ENCODE assay signal across 2 cellular contexts in genomic region chr17:18033442-18034099, GRCh38.
A peak's percentile ranks its signal among the peaks of the same experiment; 100 is the strongest.
TF ChIP-seq lines count a peak whose summit lies in the region.

No MANE protein-coding gene starts in this region.

TF ChIP-seq in HEK293, 187 proteins besides CTCF, POLR2A, EP300 and RAD21 (continued from another document and continues in another):
- 0 out of 2 replicates have a peak, but pooled peaks have one; percentile 54 for TF ChIP-seq ZNF362 (tag by site-specific recombination; IDR thresholded peaks at IDR 0.05)
- TF ChIP-seq ZNF692 (tag by site-specific recombination; IDR thresholded peaks at IDR 0.05), result no peak
- TF ChIP-seq ZSCAN30 (tag by site-specific recombination; IDR thresholded peaks at IDR 0.05), result peak; percentile 69; the same call in 1 of the 2 replicates
- peak; percentile 98 for TF ChIP-seq ZNF654 (tag by site-specific recombination; IDR thresholded peaks at IDR 0.05; ENCODE audit: low read depth)
- peak; percentile 49 for TF ChIP-seq ZNF518A (tag by site-specific recombination; conservative IDR thresholded peaks at IDR 0.05; ENCODE audit: low read depth)
- TF ChIP-seq ZNF76 (tag by site-specific recombination; IDR thresholded peaks at IDR 0.05; ENCODE audit: borderline replicate concordance, low read depth), result peak; percentile 56; the same call in 1 of the 2 replicates
- TF ChIP-seq ZNF639 (tag by site-specific recombination; IDR thresholded peaks at IDR 0.05), result no peak
- TF ChIP-seq ZNF23 (tag by site-specific recombination; IDR thresholded peaks at IDR 0.05; ENCODE audit: borderline replicate concordance), result no peak
- peak; percentile 24 for TF ChIP-seq ZNF335 (tag by site-specific recombination; conservative IDR thresholded peaks at IDR 0.05)
- TF ChIP-seq ZBTB11 (tag by site-specific recombination; conservative IDR thresholded peaks at IDR 0.05; ENCODE audit: low read depth), result peak; percentile 39; the same call in 1 of the 2 replicates

TF ChIP-seq in K562, 482 proteins besides CTCF, POLR2A, EP300 and RAD21 (continues in another document):
- no peak for TF ChIP-seq YY1 (IDR thresholded peaks at IDR 0.05; ENCODE audit: borderline replicate concordance in 1 of 3, control insufficient read depth in 1 of 3, extremely low read depth in 1 of 3, insufficient read depth in 3 of 3, insufficient read length in 1 of 3, insufficient replicate concordance in 2 of 3, low read depth in 1 of 3, low read length in 2 of 3)
- TF ChIP-seq ELF1 (tag; IDR thresholded peaks at IDR 0.05), result peak; percentile 86
- no peak for TF ChIP-seq DIDO1 (tag; IDR thresholded peaks at IDR 0.05; ENCODE audit: low read depth)
- TF ChIP-seq SMARCA4 (IDR thresholded peaks at IDR 0.05), result no peak
- 0 out of 2 replicates have a peak, but pooled peaks have one; percentile 22 for TF ChIP-seq CREM (IDR thresholded peaks at IDR 0.05; ENCODE audit: low read depth)
- TF ChIP-seq ZNF766 (CRISPR knock-in tag; conservative IDR thresholded peaks at IDR 0.05), result 0 out of 2 replicates have a peak, but pooled peaks have one; percentile 47
- no peak for TF ChIP-seq BRF2 (IDR thresholded peaks at IDR 0.05; ENCODE audit: borderline replicate concordance, insufficient read depth, insufficient read length)
- TF ChIP-seq ZBTB11 (CRISPR knock-in tag; IDR thresholded peaks at IDR 0.05), result 0 out of 6 replicates have a peak, but pooled peaks of 1 of the 3 experiments have one; percentile 29
- peak; percentile 92 for TF ChIP-seq HCFC1 (IDR thresholded peaks at IDR 0.05; ENCODE audit: low read depth, low read length)
- TF ChIP-seq AFF1 (IDR thresholded peaks at IDR 0.05; ENCODE audit: low read depth in 1 of 2, partially characterized antibody in 2 of 2), result peak in 1 of 2 experiments; percentile 43
- TF ChIP-seq ETV1 (tag; conservative IDR thresholded peaks at IDR 0.05; ENCODE audit: low read depth), result peak; percentile 32; the same call in 1 of the 2 replicates
- TF ChIP-seq SIX5 (IDR thresholded peaks at IDR 0.05; ENCODE audit: borderline replicate concordance in 1 of 2, insufficient read depth in 1 of 2, low read depth in 1 of 2, low read length in 2 of 2), result peak; percentile 65 to 71
- peak; percentile 85 for TF ChIP-seq GABPA (tag; conservative IDR thresholded peaks at IDR 0.05; ENCODE audit: low read depth)
- peak; percentile 70 for TF ChIP-seq ZBTB40 (IDR thresholded peaks at IDR 0.05)
- no peak for TF ChIP-seq ZBTB40 (CRISPR knock-in tag; IDR thresholded peaks at IDR 0.05)
- peak; percentile 50 for TF ChIP-seq RBM25 (IDR thresholded peaks at IDR 0.05; ENCODE audit: low read depth, low read length, severe bottlenecking)
- peak; percentile 35; the same call in 1 of the 2 replicates for TF ChIP-seq CREB3L1 (IDR thresholded peaks at IDR 0.05; ENCODE audit: borderline replicate concordance, low read depth)
- peak; percentile 82 for TF ChIP-seq SPI1 (IDR thresholded peaks at IDR 0.05; ENCODE audit: borderline replicate concordance, low read depth, low read length)
- peak; percentile 67 for TF ChIP-seq DEAF1 (CRISPR knock-in tag; IDR thresholded peaks at IDR 0.05)
- TF ChIP-seq NFE2 (IDR thresholded peaks at IDR 0.05; ENCODE audit: low read depth), result no peak
- no peak for TF ChIP-seq EP400 (IDR thresholded peaks at IDR 0.05)
- TF ChIP-seq GABPB1 (CRISPR knock-in tag; IDR thresholded peaks at IDR 0.05), result peak; percentile 39; the same call in 1 of the 2 replicates
- peak; percentile 99 for TF ChIP-seq ZNF121 (CRISPR knock-in tag; conservative IDR thresholded peaks at IDR 0.05)
- TF ChIP-seq SMC3 (conservative IDR thresholded peaks at IDR 0.05; ENCODE audit: insufficient read depth, low read depth, low read length), result peak; percentile 53; the same call in 1 of the 2 replicates
- TF ChIP-seq HSF4 (CRISPR knock-in tag; IDR thresholded peaks at IDR 0.05; ENCODE audit: borderline replicate concordance), result no peak
- peak; percentile 82 for TF ChIP-seq ZNF143 (CRISPR knock-in tag; IDR thresholded peaks at IDR 0.05)
